Comparison of ENCODE assay signal across 1 cellular context in genomic region chr16:67660564-67661028, GRCh38.
TF ChIP-seq lines count a peak whose summit lies in the region.

Gene PARD6A (plus strand): TSS chr16:67660960. CDS start chr16:67661039, 79 bp downstream.

TF ChIP-seq in WTC11, 78 proteins besides CTCF, POLR2A, EP300 and RAD21 (continued from another document):
- TF ChIP-seq, protein P1, sequence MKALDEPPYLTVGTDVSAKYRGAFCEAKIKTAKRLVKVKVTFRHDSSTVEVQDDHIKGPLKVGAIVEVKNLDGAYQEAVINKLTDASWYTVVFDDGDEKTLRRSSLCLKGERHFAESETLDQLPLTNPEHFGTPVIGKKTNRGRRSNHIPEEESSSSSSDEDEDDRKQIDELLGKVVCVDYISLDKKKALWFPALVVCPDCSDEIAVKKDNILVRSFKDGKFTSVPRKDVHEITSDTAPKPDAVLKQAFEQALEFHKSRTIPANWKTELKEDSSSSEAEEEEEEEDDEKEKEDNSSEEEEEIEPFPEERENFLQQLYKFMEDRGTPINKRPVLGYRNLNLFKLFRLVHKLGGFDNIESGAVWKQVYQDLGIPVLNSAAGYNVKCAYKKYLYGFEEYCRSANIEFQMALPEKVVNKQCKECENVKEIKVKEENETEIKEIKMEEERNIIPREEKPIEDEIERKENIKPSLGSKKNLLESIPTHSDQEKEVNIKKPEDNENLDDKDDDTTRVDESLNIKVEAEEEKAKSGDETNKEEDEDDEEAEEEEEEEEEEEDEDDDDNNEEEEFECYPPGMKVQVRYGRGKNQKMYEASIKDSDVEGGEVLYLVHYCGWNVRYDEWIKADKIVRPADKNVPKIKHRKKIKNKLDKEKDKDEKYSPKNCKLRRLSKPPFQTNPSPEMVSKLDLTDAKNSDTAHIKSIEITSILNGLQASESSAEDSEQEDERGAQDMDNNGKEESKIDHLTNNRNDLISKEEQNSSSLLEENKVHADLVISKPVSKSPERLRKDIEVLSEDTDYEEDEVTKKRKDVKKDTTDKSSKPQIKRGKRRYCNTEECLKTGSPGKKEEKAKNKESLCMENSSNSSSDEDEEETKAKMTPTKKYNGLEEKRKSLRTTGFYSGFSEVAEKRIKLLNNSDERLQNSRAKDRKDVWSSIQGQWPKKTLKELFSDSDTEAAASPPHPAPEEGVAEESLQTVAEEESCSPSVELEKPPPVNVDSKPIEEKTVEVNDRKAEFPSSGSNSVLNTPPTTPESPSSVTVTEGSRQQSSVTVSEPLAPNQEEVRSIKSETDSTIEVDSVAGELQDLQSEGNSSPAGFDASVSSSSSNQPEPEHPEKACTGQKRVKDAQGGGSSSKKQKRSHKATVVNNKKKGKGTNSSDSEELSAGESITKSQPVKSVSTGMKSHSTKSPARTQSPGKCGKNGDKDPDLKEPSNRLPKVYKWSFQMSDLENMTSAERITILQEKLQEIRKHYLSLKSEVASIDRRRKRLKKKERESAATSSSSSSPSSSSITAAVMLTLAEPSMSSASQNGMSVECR (CRISPR knock-in tag; IDR thresholded peaks at IDR 0.05; ENCODE audit: borderline replicate concordance): no peak; the same call in 1 of the 2 replicates
- TF ChIP-seq GABPB1 (CRISPR knock-in tag; IDR thresholded peaks at IDR 0.05) (peak; percentile 91), ZNF121 (CRISPR knock-in tag; IDR thresholded peaks at IDR 0.05) (no peak)
TF ChIP-seq in WTC11: peak in this region for 9.
